ENCODE assay signal across 9 cellular contexts in the genomic region with DNA sequence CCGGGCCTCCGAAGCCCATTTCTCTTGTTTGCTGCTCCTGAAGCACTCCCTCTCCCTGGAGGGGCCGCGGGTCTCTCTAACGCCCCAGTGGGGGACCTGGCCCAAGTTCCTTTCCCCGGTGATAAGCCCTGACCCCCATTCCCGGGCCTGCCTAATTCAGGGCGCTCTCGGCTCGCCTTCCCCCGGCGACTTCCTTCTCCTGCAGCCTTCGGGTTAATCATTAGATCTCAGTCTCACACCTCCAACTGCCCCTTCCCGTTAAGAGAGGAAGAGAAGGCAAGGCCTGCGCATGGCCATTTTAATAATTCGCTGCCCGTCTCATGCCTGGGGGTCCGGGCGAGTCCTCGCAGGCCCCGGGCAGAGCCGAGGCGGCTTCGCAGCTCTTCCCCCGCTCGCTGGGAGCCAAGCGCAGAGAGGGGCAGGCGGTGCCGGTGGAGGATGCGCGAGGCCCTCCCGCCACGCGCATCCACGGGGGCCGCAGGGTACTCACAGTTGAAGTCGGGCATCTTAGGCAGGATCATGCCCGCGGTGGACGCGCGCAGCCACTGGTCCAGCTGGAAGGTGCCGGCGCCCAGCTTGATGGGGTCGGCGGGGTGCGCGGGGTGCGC. TPM values are rescaled to one million over a fixed set of nuclear protein-coding genes. Genes with fewer than 3 reads are reported as not detected.
DNase-seq lines count a peak whose midpoint lies in the region; ATAC-seq and TF ChIP-seq lines count a peak whose summit lies in the region.
"Had no signal": no experiment of that assay in that cellular context is flagged by ENCODE, and none has a peak within 500 bp of the region (broad histone marks: within the 10 kb centered on the region; RNA-seq: fewer than 3 reads in every experiment).

No MANE protein-coding gene starts in this region.

- no peaks in the 10 kb centered on the region for H3K36me3 Mint-ChIP-seq in MCF 10A (ENCODE audit: insufficient read depth, unreplicated experiment)
- no peaks in the 10 kb centered on the region for H3K36me3 Mint-ChIP-seq in stimulated activated effector memory CD8-positive, alpha-beta T cell treated with anti-CD3 and anti-CD28 coated beads, Interleukin-12 subunit alpha, Interleukin-12 subunit beta, amount 100 ng/mL, for 72 hours

- no peak overlapping the region for H3K27ac Mint-ChIP-seq in MCF 10A (ENCODE audit: low read depth, unreplicated experiment)
- H3K27ac Mint-ChIP-seq in stimulated activated effector memory CD8-positive, alpha-beta T cell treated with anti-CD3 and anti-CD28 coated beads, Interleukin-12 subunit alpha, Interleukin-12 subunit beta, amount 100 ng/mL, for 72 hours: no peak overlapping the region

- H3K9me3 Mint-ChIP-seq in MCF 10A (ENCODE audit: unreplicated experiment): no peaks in the 10 kb centered on the region
- no peaks in the 10 kb centered on the region for H3K9me3 Mint-ChIP-seq in stimulated activated effector memory CD8-positive, alpha-beta T cell treated with anti-CD3 and anti-CD28 coated beads, Interleukin-12 subunit alpha, Interleukin-12 subunit beta, amount 100 ng/mL, for 72 hours

- POLR2A ChIA-PET in MCF 10A (lab: Yijun Ruan, JAX): interaction anchor here (1.6 to 2.1 kb wide), 2 partner anchors 9 to 128 kb away, joined by 4 to 18 read pairs; no protein-coding TSS in a partner anchor

- no peak for TF ChIP-seq CTCF in MCF 10A (IDR thresholded peaks at IDR 0.05; ENCODE audit: unreplicated experiment)

- CTCF ChIA-PET in MCF 10A (lab: Yijun Ruan, JAX): interaction anchor here (0.6 kb wide), 2 partner anchors 124 to 868 kb away, joined by 3 to 4 read pairs; no protein-coding TSS in a partner anchor

- H3K27me3 Mint-ChIP-seq in MCF 10A (ENCODE audit: insufficient read depth, unreplicated experiment): no peaks in the 10 kb centered on the region

- H3K4me1 Mint-ChIP-seq in MCF 10A (ENCODE audit: insufficient read depth, unreplicated experiment): no peaks in the 10 kb centered on the region
- H3K4me1 Mint-ChIP-seq in stimulated activated effector memory CD8-positive, alpha-beta T cell treated with anti-CD3 and anti-CD28 coated beads, Interleukin-12 subunit alpha, Interleukin-12 subunit beta, amount 100 ng/mL, for 72 hours: peaks cover 9% of the 10 kb centered on the region

- H3K4me3 Mint-ChIP-seq in MCF 10A (ENCODE audit: unreplicated experiment): peak overlapping the region; percentile 67
- H3K4me3 Mint-ChIP-seq in stimulated activated effector memory CD8-positive, alpha-beta T cell treated with anti-CD3 and anti-CD28 coated beads, Interleukin-12 subunit alpha, Interleukin-12 subunit beta, amount 100 ng/mL, for 72 hours: peak overlapping the region; percentile 49

- DNase-seq in activated CD8-positive, alpha-beta memory T cell treated with anti-CD3 and anti-CD28 coated beads for 24 hours: peak; percentile 58
- no peak for DNase-seq in activated CD8-positive, alpha-beta memory T cell treated with anti-CD3 and anti-CD28 coated beads, Interleukin-2, amount 50 U/mL, for 4 hours
- DNase-seq in MCF 10A (ENCODE audit: unreplicated experiment) (no peak), GOT3 (lab: John Stamatoyannopoulos, UW) (no peak), NOMO-1 treated with DMSO at 0.1 percent for 48 hours (lab: John Stamatoyannopoulos, UW; ENCODE audit: unreplicated experiment) (no peak), superior temporal gyrus (ENCODE audit: extremely low spot score) (no peak)
- no peak for DNase-seq in stimulated activated effector memory CD8-positive, alpha-beta T cell treated with anti-CD3 and anti-CD28 coated beads, Interleukin-12 subunit alpha, Interleukin-12 subunit beta, amount 100 ng/mL, for 72 hours (ENCODE audit: low spot score in 2 of 2)

- intact Hi-C loops in MCF 10A (cut with micrococcal nuclease): no loop called here

- no TSS peak for BruUV-seq in MCF 10A (replicated peaks; lab: Mats Ljungman, UMichigan)

- ATAC-seq in HG03354 (IDR thresholded peaks at IDR 0.05; ENCODE audit: poor library complexity, severe bottlenecking, unreplicated experiment): peak; percentile 36
- ATAC-seq in stimulated activated effector memory CD8-positive, alpha-beta T cell treated with anti-CD3 and anti-CD28 coated beads, Interleukin-12 subunit alpha, Interleukin-12 subunit beta, amount 100 ng/mL, for 72 hours: no peak

RNA-seq across cellular contexts. Expression of gene MNX1, which starts 1.2 kb away (rescaled TPM):
- total RNA-seq in MCF 10A (2022): 0.42 and 0.47 TPM in 2 replicates
- total RNA-seq: skeletal muscle tissue had no signal

RNA-seq across cellular contexts. Expression of gene NOM1, which starts 59.8 kb away (rescaled TPM):
- 25.9 and 34.1 TPM in 2 replicates for total RNA-seq in MCF 10A (2022)
